Comparison of ENCODE assay signal across 13 cellular contexts in the genomic region with DNA sequence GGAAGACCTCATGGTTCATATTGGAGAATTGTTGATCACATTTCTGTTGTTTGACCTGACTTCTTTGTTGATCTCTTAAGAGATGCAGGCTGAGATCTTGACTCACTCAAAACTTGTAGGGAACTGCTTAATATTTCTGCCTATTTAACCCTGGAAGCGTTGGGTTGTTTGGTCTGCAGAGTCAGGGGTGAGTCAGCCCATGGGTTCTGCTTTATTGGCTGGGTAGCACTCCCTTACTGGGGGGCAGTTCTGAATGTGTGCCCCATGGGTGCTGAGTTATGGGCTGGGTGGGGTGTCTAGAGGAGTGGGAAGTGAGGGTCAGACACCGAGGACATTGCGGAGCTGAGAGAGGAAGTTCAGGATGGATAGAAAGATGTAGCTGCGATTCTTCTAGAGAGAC.
DNase-seq lines count a peak whose midpoint lies in the region; ATAC-seq and TF ChIP-seq lines count a peak whose summit lies in the region.
"Had no signal": no experiment of that assay in that cellular context is flagged by ENCODE, and none has a peak within 500 bp of the region (broad histone marks: within the 10 kb centered on the region; RNA-seq: fewer than 3 reads in every experiment).

No MANE protein-coding gene starts in this region.

- no peak overlapping the region for H3K4me3 Mint-ChIP-seq in activated CD8-positive, alpha-beta T cell treated with anti-CD3 and anti-CD28 coated beads for 36 hours
- no peak overlapping the region for H3K4me3 Mint-ChIP-seq in activated CD8-positive, alpha-beta T cell treated with anti-CD3 and anti-CD28 coated beads, Interleukin-2, amount 10 ng/mL, durations not matched to agents 7 days and 5 days
- no peak overlapping the region for H3K4me3 Mint-ChIP-seq in central memory CD8-positive, alpha-beta T cell
- H3K4me3 Mint-ChIP-seq: neural progenitor cell had no signal

- peaks cover 1% of the 10 kb centered on the region for H3K36me3 Mint-ChIP-seq in activated CD8-positive, alpha-beta T cell treated with anti-CD3 and anti-CD28 coated beads for 36 hours (ENCODE audit: low read depth)
- peaks cover under 1% of the 10 kb centered on the region for H3K36me3 Mint-ChIP-seq in activated CD8-positive, alpha-beta T cell treated with anti-CD3 and anti-CD28 coated beads, Interleukin-2, amount 10 ng/mL, durations not matched to agents 7 days and 5 days (ENCODE audit: low read depth)
- H3K36me3 Mint-ChIP-seq in central memory CD8-positive, alpha-beta T cell (ENCODE audit: insufficient read depth): no peaks in the 10 kb centered on the region
- H3K36me3 Mint-ChIP-seq: neural progenitor cell had no signal

- DNase-seq in activated CD8-positive, alpha-beta T cell treated with anti-CD3 and anti-CD28 coated beads for 36 hours: no peak
- DNase-seq in activated CD8-positive, alpha-beta T cell treated with anti-CD3 and anti-CD28 coated beads, Interleukin-2, amount 10 ng/mL, durations not matched to agents 7 days and 5 days: no peak
- DNase-seq in central memory CD8-positive, alpha-beta T cell (ENCODE audit: low spot score in 2 of 2): no peak
- DNase-seq in lower lobe of right lung: no peak
- peak in 1 of 2 donors; percentile 29 for DNase-seq in upper lobe of left lung
- no peak for DNase-seq in posterior cingulate gyrus
- DNase-seq: activated CD4-positive, alpha-beta T cell treated with anti-CD3 and anti-CD28 coated beads, Interleukin-2, amount 50 U/mL, for 1 hour; amniotic stem cell; NCI-H1092 treated with DMSO at 0.1 percent for 48 hours had no signal

- POLR2A ChIA-PET in activated CD8-positive, alpha-beta T cell treated with anti-CD3 and anti-CD28 coated beads for 36 hours (lab: Charles Lee): interaction anchor here (1.0 kb wide), 1 partner anchor 12 kb away, joined by 4 read pairs; no protein-coding TSS in a partner anchor
- POLR2A ChIA-PET in activated CD8-positive, alpha-beta T cell treated with anti-CD3 and anti-CD28 coated beads, Interleukin-2, amount 10 ng/mL, durations not matched to agents 7 days and 5 days (lab: Charles Lee): no interaction called here

- TF ChIP-seq CTCF in activated CD8-positive, alpha-beta T cell treated with anti-CD3 and anti-CD28 coated beads for 36 hours (IDR thresholded peaks at IDR 0.05): no peak
- TF ChIP-seq CTCF in lower lobe of right lung (IDR thresholded peaks at IDR 0.05) (no peak), upper lobe of left lung (IDR thresholded peaks at IDR 0.05) (no peak)

- H3K27ac ChIP-seq in lower lobe of right lung (no peak overlapping the region), upper lobe of left lung (peak overlapping the region in 2 of 4 donors; percentile 25 to 39)
- H3K27ac ChIP-seq: neural progenitor cell had no signal

- CTCF ChIA-PET in activated CD8-positive, alpha-beta T cell treated with anti-CD3 and anti-CD28 coated beads for 36 hours (lab: Charles Lee): interaction anchor here (1.5 kb wide), 1 partner anchor 89 kb away, joined by 3 read pairs; no protein-coding TSS in a partner anchor
- CTCF ChIA-PET in activated CD8-positive, alpha-beta T cell treated with anti-CD3 and anti-CD28 coated beads, Interleukin-2, amount 10 ng/mL, durations not matched to agents 7 days and 5 days (lab: Charles Lee): no interaction called here

- H3K36me3 ChIP-seq in lower lobe of right lung (no peaks in the 10 kb centered on the region), upper lobe of left lung (no peaks in the 10 kb centered on the region)
- H3K36me3 ChIP-seq: neural progenitor cell had no signal

- H3K9me3 Mint-ChIP-seq in activated CD8-positive, alpha-beta T cell treated with anti-CD3 and anti-CD28 coated beads for 36 hours: no peaks in the 10 kb centered on the region
- H3K9me3 Mint-ChIP-seq in activated CD8-positive, alpha-beta T cell treated with anti-CD3 and anti-CD28 coated beads, Interleukin-2, amount 10 ng/mL, durations not matched to agents 7 days and 5 days (ENCODE audit: insufficient read depth): no peaks in the 10 kb centered on the region
- no peaks in the 10 kb centered on the region for H3K9me3 Mint-ChIP-seq in central memory CD8-positive, alpha-beta T cell
- H3K9me3 Mint-ChIP-seq: neural progenitor cell had no signal

- intact Hi-C loops in activated CD8-positive, alpha-beta T cell treated with anti-CD3 and anti-CD28 coated beads for 36 hours (cut with micrococcal nuclease): no loop called here
- intact Hi-C loops in lower lobe of right lung (cut with DNase I) (no loop called here), posterior cingulate gyrus (cut with DNase I) (no loop called here)

- no peak for TF ChIP-seq POLR2A in upper lobe of left lung (IDR thresholded peaks at IDR 0.05)

- H3K27me3 ChIP-seq in lower lobe of right lung (ENCODE audit: low read depth) (no peaks in the 10 kb centered on the region), upper lobe of left lung (no peaks in the 10 kb centered on the region)
- H3K27me3 ChIP-seq: neural progenitor cell had no signal

- no peak for TF ChIP-seq EP300 in upper lobe of left lung (IDR thresholded peaks at IDR 0.05)

- H3K4me1 ChIP-seq in lower lobe of right lung (peaks cover 57% of the 10 kb centered on the region), upper lobe of left lung (peaks cover 5 to 53% (median 23%) of the 10 kb centered on the region in 4 donors)

- H3K9me3 ChIP-seq in lower lobe of right lung: no peaks in the 10 kb centered on the region
- no peaks in the 10 kb centered on the region for H3K9me3 ChIP-seq in upper lobe of left lung

- H3K4me3 ChIP-seq in lower lobe of right lung (no peak overlapping the region), upper lobe of left lung (no peak overlapping the region)
- H3K4me3 ChIP-seq: neural progenitor cell had no signal

- H3K27me3 Mint-ChIP-seq in activated CD8-positive, alpha-beta T cell treated with anti-CD3 and anti-CD28 coated beads for 36 hours: no peaks in the 10 kb centered on the region
- H3K27me3 Mint-ChIP-seq in activated CD8-positive, alpha-beta T cell treated with anti-CD3 and anti-CD28 coated beads, Interleukin-2, amount 10 ng/mL, durations not matched to agents 7 days and 5 days (ENCODE audit: low read depth): no peaks in the 10 kb centered on the region
- no peaks in the 10 kb centered on the region for H3K27me3 Mint-ChIP-seq in central memory CD8-positive, alpha-beta T cell

- H3K4me1 Mint-ChIP-seq in activated CD8-positive, alpha-beta T cell treated with anti-CD3 and anti-CD28 coated beads for 36 hours (ENCODE audit: low read depth): peaks cover 43% of the 10 kb centered on the region
- peaks cover 25% of the 10 kb centered on the region for H3K4me1 Mint-ChIP-seq in activated CD8-positive, alpha-beta T cell treated with anti-CD3 and anti-CD28 coated beads, Interleukin-2, amount 10 ng/mL, durations not matched to agents 7 days and 5 days (ENCODE audit: low read depth)
- peaks cover 55% of the 10 kb centered on the region for H3K4me1 Mint-ChIP-seq in central memory CD8-positive, alpha-beta T cell

- WGBS in upper lobe of left lung, 2 donors: 77 to 78% methylated on average over 4 of the region's 4 CpGs

- H3K27ac Mint-ChIP-seq in activated CD8-positive, alpha-beta T cell treated with anti-CD3 and anti-CD28 coated beads for 36 hours: no peak overlapping the region
- no peak overlapping the region for H3K27ac Mint-ChIP-seq in activated CD8-positive, alpha-beta T cell treated with anti-CD3 and anti-CD28 coated beads, Interleukin-2, amount 10 ng/mL, durations not matched to agents 7 days and 5 days
- peak overlapping the region; percentile 65 for H3K27ac Mint-ChIP-seq in central memory CD8-positive, alpha-beta T cell (ENCODE audit: low read depth)
- H3K27ac Mint-ChIP-seq: neural progenitor cell had no signal

- ATAC-seq in activated CD8-positive, alpha-beta T cell treated with anti-CD3 and anti-CD28 coated beads for 36 hours: peak; percentile 10
- no peak for ATAC-seq in activated CD8-positive, alpha-beta T cell treated with anti-CD3 and anti-CD28 coated beads, Interleukin-2, amount 10 ng/mL, durations not matched to agents 7 days and 5 days
- ATAC-seq in central memory CD8-positive, alpha-beta T cell (replicated peaks; ENCODE audit: extremely low read depth, poor library complexity, severe bottlenecking): no peak
- ATAC-seq in lower lobe of right lung (peak; percentile 52 to 67), upper lobe of left lung (ENCODE audit: low FRiP score in 2 of 2) (peak; percentile 17 to 70), GM19324 (IDR thresholded peaks at IDR 0.05; ENCODE audit: low FRiP score, unreplicated experiment) (no peak), HG03469 (IDR thresholded peaks at IDR 0.05; ENCODE audit: unreplicated experiment) (no peak)
- ATAC-seq: Panc1 had no signal

Comparison
In these comparisons a context has a peak if more than half of its experiments do, and no peak if none do; other contexts are left out.
1. ATAC-seq: peak in activated CD8-positive, alpha-beta T cell treated with anti-CD3 and anti-CD28 coated beads for 36 hours (single experiment), lower lobe of right lung (2 of 2) and upper lobe of left lung (2 of 2); none in activated CD8-positive, alpha-beta T cell treated with anti-CD3 and anti-CD28 coated beads, Interleukin-2, amount 10 ng/mL, durations not matched to agents 7 days and 5 days (single experiment), central memory CD8-positive, alpha-beta T cell (single experiment), GM19324 (single experiment) and HG03469 (single experiment).